Comparison of ENCODE assay signal across 10 cellular contexts in the genomic region with DNA sequence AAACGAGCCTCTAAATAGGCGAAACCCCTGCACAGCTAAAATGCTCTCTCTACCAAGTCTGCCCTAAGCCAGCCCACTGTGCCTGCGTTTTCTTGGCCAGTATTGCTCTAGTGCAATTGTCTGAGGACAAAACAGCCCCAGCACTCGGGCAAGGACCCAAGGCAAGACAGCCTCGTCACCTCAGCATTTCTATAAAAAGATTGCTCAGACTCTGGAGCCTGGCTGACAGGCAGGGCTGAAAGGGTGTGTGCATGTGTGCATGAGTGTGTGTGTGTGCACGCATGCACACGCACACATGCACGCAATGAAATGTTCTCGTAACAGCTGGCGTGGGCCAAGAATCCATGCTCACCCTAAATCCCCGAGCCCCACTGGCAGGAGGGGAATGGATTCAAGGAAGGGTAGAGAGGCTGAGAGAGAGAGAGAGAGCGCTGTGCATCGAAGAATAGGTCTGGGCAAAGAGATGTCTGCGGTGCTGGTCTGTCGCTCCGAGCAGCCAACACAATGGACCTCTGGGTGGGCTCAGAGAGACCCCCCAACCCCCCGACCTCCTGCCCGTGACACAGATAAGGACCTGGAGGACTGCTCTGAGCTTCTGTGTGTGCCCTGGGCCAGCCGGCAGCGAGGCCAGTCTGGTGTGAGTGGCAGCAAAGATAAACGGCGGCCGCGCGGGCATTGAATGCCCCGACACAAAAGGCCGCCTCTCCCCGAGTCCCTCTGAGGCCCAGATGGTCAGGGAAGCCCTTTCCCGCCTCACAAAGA.
A peak's percentile ranks its signal among the peaks of the same experiment; 100 is the strongest.
DNase-seq lines count a peak whose midpoint lies in the region; ATAC-seq and TF ChIP-seq lines count a peak whose summit lies in the region.
"Had no signal": no experiment of that assay in that cellular context is flagged by ENCODE, and none has a peak within 500 bp of the region (broad histone marks: within the 10 kb centered on the region; RNA-seq: fewer than 3 reads in every experiment).

No MANE protein-coding gene starts in this region.

- TF ChIP-seq EP300 in SK-N-SH (IDR thresholded peaks at IDR 0.05; ENCODE audit: borderline replicate concordance in 1 of 2, low read depth in 1 of 2, low read length in 1 of 2), result no peak

- POLR2A ChIA-PET in SK-N-SH (lab: Yijun Ruan, JAX), result no interaction called here

- H4K20me1 ChIP-seq in SK-N-SH (ENCODE audit: insufficient read depth), result no peaks in the 10 kb centered on the region

- peaks cover 23% of the 10 kb centered on the region; the same call in 1 of the 2 replicates for H3K27me3 ChIP-seq in SK-N-SH (ENCODE audit: insufficient read depth)
- peaks cover 0 to 23% (median 0%) of the 10 kb centered on the region in 9 donors for H3K27me3 ChIP-seq in heart left ventricle

- H3K4me1 ChIP-seq in SK-N-SH (ENCODE audit: control insufficient read depth in 1 of 2, insufficient read depth in 2 of 2, low read depth in 1 of 2, low read length in 1 of 2), result peaks cover 0 to 26% of the 10 kb centered on the region in 2 experiments; a peak in 1 of 4 replicates
- peaks cover 0 to 14% (median 2%) of the 10 kb centered on the region in 12 donors for H3K4me1 ChIP-seq in heart left ventricle

- H3K4me3 Mint-ChIP-seq in progenitor cell of endocrine pancreas (ENCODE audit: low read depth), result no peak overlapping the region
- H3K4me3 Mint-ChIP-seq: HFFc6 had no signal

- H3K36me3 ChIP-seq in SK-N-SH (replicated peaks in 1 of 2; ENCODE audit: control insufficient read depth in 1 of 2, insufficient read depth in 2 of 2, low read length in 1 of 2) (no peaks in the 10 kb centered on the region), heart left ventricle (no peaks in the 10 kb centered on the region)

- H3K36me3 Mint-ChIP-seq in progenitor cell of endocrine pancreas (ENCODE audit: insufficient read depth), result no peaks in the 10 kb centered on the region

- H3K4me1 Mint-ChIP-seq in progenitor cell of endocrine pancreas (ENCODE audit: low read depth), result peaks cover 5% of the 10 kb centered on the region

- intact Hi-C loops in heart left ventricle (cut with DNase I), result loop anchor here in 4 of 10 donors (2.0 to 5.0 kb wide), 3 partner anchors 36 to 42 kb away; no protein-coding TSS in a partner anchor

- no peaks in the 10 kb centered on the region for H3K79me2 ChIP-seq in SK-N-SH (ENCODE audit: insufficient read depth)

- TF ChIP-seq RAD21 in SK-N-SH (IDR thresholded peaks at IDR 0.05; ENCODE audit: low read length), result no peak

- H3F3A ChIP-seq in SK-N-SH (replicated peaks; ENCODE audit: insufficient read depth), result no peaks in the 10 kb centered on the region

- TF ChIP-seq POLR2A in heart left ventricle (IDR thresholded peaks at IDR 0.05), result no peak

- no peak overlapping the region for H2AFZ ChIP-seq in SK-N-SH (ENCODE audit: low read depth)

- CTCF ChIA-PET in SK-N-SH (lab: Yijun Ruan, JAX), result interaction anchor here (0.6 kb wide), 1 partner anchor 15 kb away, joined by 3 read pairs; no protein-coding TSS in a partner anchor

- peak overlapping the region in 1 of 2 experiments; percentile 88; a peak in 2 of 4 replicates for H3K27ac ChIP-seq in SK-N-SH (ENCODE audit: low read depth in 2 of 2, low read length in 1 of 2)
- peak overlapping the region; percentile 40 to 90 (median 70) for H3K27ac ChIP-seq in heart left ventricle
- H3K27ac ChIP-seq: C4-2B had no signal

- 25% methylated on average over 25 of the region's 29 CpGs for WGBS in SK-N-SH (ENCODE audit: low lambda C conversion rate)
- WGBS in heart left ventricle, 4 donors, result 24 to 62% (median 33%) methylated on average over 28 to 29 of the region's 29 CpGs

- H3K4me2 ChIP-seq in SK-N-SH, result no peak overlapping the region

- H3K27ac Mint-ChIP-seq in progenitor cell of endocrine pancreas, result peak overlapping the region; percentile 29
- H3K27ac Mint-ChIP-seq: HFFc6 had no signal

- ATAC-seq in heart left ventricle (peak; percentile 52 to 69 (median 64)), GM19463 (IDR thresholded peaks at IDR 0.05; ENCODE audit: unreplicated experiment) (no peak), GM21723 (IDR thresholded peaks at IDR 0.05; ENCODE audit: unreplicated experiment) (no peak)

- H3K9me3 ChIP-seq in SK-N-SH (no peaks in the 10 kb centered on the region), heart left ventricle (peaks cover 0 to 4% (median 0%) of the 10 kb centered on the region in 12 donors)

- peaks cover 10% of the 10 kb centered on the region for H3K9me3 Mint-ChIP-seq in progenitor cell of endocrine pancreas (ENCODE audit: low read depth)
- H3K9me3 Mint-ChIP-seq: HFFc6 had no signal

- H3K4me3 ChIP-seq in SK-N-SH (ENCODE audit: low read depth in 2 of 2, low read length in 1 of 2) (no peak overlapping the region), heart left ventricle (peak overlapping the region in 7 of 12 donors; percentile 5 to 42 (median 32))

- no peak overlapping the region for H3K9ac ChIP-seq in SK-N-SH

- DNase-seq in EL (peak; percentile 0), SK-N-SH (peak; percentile 55), heart left ventricle (peak; percentile 36 to 77 (median 60)), progenitor cell of endocrine pancreas (ENCODE audit: low spot score, unreplicated experiment) (no peak), NK-92 (lab: John Stamatoyannopoulos, UW; ENCODE audit: unreplicated experiment) (no peak), NCI-H1436 treated with DMSO at 0.1 percent for 48 hours (lab: John Stamatoyannopoulos, UW) (no peak)
- DNase-seq: HFFc6 had no signal

- peaks cover 6% of the 10 kb centered on the region for H3K27me3 Mint-ChIP-seq in progenitor cell of endocrine pancreas

- TF ChIP-seq CTCF in SK-N-SH (IDR thresholded peaks at IDR 0.05), result no peak
- TF ChIP-seq CTCF in heart left ventricle (IDR thresholded peaks at IDR 0.05), result no peak
- no peak for TF ChIP-seq CTCF in progenitor cell of endocrine pancreas (IDR thresholded peaks at IDR 0.05; ENCODE audit: unreplicated experiment)

- no peaks in the 10 kb centered on the region for H3K9me2 ChIP-seq in SK-N-SH

TF ChIP-seq in SK-N-SH, 30 proteins besides CTCF, POLR2A, EP300 and RAD21:
- TF ChIP-seq EZH2phosphoT487 (IDR thresholded peaks at IDR 0.05; ENCODE audit: borderline replicate concordance, low read depth) (no peak), TAF1 (IDR thresholded peaks at IDR 0.05; ENCODE audit: borderline replicate concordance, low read depth, low read length) (no peak), RFX5 (IDR thresholded peaks at IDR 0.05; ENCODE audit: low read length) (no peak), GATA2 (CRISPR knock-in tag; IDR thresholded peaks at IDR 0.05) (peak; percentile 29; the same call in 1 of the 2 replicates)
TF ChIP-seq in SK-N-SH: peak in this region for 1.

Comparison
In these comparisons a context has a peak if more than half of its experiments do, and no peak if none do; other contexts are left out.
1. DNase-seq: peak in EL (single experiment), SK-N-SH (single experiment) and heart left ventricle (5 of 5); none in progenitor cell of endocrine pancreas (single experiment), NK-92 (single experiment) and NCI-H1436 treated with DMSO at 0.1 percent for 48 hours (single experiment).
2. H3K4me3 ChIP-seq: peak in heart left ventricle (7 of 12); none in SK-N-SH (0 of 2).
3. ATAC-seq: peak in heart left ventricle (4 of 4); none in GM19463 (single experiment) and GM21723 (single experiment).